ENCODE assay signal across 34 cellular contexts in genomic region chrX:138058931-138059330, GRCh38.
"Had no signal": no experiment of that assay in that cellular context is flagged by ENCODE, and none has a peak within 500 bp of the region (broad histone marks: within the 10 kb centered on the region; RNA-seq: fewer than 3 reads in every experiment).

No MANE protein-coding gene starts in this region.

- H3K9me3 ChIP-seq: MG63 had no signal

- H3K27me3 ChIP-seq: MG63 had no signal

- H3K27ac ChIP-seq: KMS-11 had no signal

- H3K36me3 ChIP-seq: MG63 had no signal

- H3K4me3 ChIP-seq: MG63 had no signal

- DNase-seq: Karpas-422, Kasumi-1, MG63, MM.1S, MV-4-11, NCI-H1048, NCI-H1092, NCI-H1092 treated with DMSO at 0.1 percent for 48 hours, NCI-H1105, NCI-H1105 treated with DMSO at 0.1 percent for 48 hours, NCI-H1417, NCI-H1417 treated with DMSO at 0.1 percent for 48 hours, NCI-H1436, NCI-H1436 treated with DMSO at 0.1 percent for 48 hours, NCI-H146, NCI-H1694, NCI-H187, NCI-H187 treated with DMSO at 0.1 percent for 48 hours, NCI-H1930, NCI-H2029, NCI-H2029 treated with DMSO at 0.1 percent for 48 hours, NCI-H2081, NCI-H2081 treated with DMSO at 0.1 percent for 48 hours, NCI-H2107, NCI-H2171, NCI-H2171 treated with DMSO at 0.1 percent for 48 hours, NCI-H2227 treated with DMSO at 0.1 percent for 48 hours, NCI-H226, NCI-H345, NCI-H446, NCI-H446 treated with DMSO at 0.1 percent for 48 hours, NCI-H510A, NCI-H510A treated with DMSO at 0.1 percent for 48 hours had no signal
